Comparison of ENCODE assay signal across 2 cellular contexts in the genomic region with DNA sequence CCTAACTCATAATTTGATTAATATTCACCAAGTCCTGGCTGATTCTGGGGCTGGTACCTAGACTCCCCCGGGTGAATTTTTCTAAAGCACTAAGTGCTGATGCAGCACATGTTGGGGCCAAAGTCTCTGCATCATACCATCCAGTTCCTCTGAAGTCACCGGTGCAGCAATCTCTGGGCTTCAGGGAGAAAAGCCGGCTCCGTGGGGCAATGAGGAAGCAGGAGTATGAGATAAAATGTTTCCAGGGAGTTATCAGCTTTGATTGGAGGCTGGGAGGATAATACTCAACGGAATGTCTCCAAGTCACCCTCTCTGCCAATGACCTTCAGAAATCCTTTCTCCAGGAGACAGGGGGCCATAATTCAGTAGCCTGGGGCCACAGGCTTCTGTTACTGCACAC.
TF ChIP-seq lines count a peak whose summit lies in the region.

No MANE protein-coding gene starts in this region.

TF ChIP-seq in IMR-90, 13 proteins besides CTCF, POLR2A, EP300 and RAD21:
- TF ChIP-seq MAZ (IDR thresholded peaks at IDR 0.05; ENCODE audit: borderline replicate concordance, low read depth, low read length) = no peak
- peak; percentile 23; the same call in 1 of the 2 replicates for TF ChIP-seq MAFK (IDR thresholded peaks at IDR 0.05; ENCODE audit: low read depth, low read length)
TF ChIP-seq in IMR-90: peak in this region for 1.

TF ChIP-seq in liver, 16 proteins besides CTCF, POLR2A, EP300 and RAD21:
- TF ChIP-seq FOXA1 (IDR thresholded peaks at IDR 0.05) = no peak
- TF ChIP-seq, protein P1, sequence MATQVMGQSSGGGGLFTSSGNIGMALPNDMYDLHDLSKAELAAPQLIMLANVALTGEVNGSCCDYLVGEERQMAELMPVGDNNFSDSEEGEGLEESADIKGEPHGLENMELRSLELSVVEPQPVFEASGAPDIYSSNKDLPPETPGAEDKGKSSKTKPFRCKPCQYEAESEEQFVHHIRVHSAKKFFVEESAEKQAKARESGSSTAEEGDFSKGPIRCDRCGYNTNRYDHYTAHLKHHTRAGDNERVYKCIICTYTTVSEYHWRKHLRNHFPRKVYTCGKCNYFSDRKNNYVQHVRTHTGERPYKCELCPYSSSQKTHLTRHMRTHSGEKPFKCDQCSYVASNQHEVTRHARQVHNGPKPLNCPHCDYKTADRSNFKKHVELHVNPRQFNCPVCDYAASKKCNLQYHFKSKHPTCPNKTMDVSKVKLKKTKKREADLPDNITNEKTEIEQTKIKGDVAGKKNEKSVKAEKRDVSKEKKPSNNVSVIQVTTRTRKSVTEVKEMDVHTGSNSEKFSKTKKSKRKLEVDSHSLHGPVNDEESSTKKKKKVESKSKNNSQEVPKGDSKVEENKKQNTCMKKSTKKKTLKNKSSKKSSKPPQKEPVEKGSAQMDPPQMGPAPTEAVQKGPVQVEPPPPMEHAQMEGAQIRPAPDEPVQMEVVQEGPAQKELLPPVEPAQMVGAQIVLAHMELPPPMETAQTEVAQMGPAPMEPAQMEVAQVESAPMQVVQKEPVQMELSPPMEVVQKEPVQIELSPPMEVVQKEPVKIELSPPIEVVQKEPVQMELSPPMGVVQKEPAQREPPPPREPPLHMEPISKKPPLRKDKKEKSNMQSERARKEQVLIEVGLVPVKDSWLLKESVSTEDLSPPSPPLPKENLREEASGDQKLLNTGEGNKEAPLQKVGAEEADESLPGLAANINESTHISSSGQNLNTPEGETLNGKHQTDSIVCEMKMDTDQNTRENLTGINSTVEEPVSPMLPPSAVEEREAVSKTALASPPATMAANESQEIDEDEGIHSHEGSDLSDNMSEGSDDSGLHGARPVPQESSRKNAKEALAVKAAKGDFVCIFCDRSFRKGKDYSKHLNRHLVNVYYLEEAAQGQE (IDR thresholded peaks at IDR 0.05) = no peak
- TF ChIP-seq TAF1 (conservative IDR thresholded peaks at IDR 0.05) = no peak
- peak; percentile 59 for TF ChIP-seq HNF4G (IDR thresholded peaks at IDR 0.05)
- TF ChIP-seq, protein P2, sequence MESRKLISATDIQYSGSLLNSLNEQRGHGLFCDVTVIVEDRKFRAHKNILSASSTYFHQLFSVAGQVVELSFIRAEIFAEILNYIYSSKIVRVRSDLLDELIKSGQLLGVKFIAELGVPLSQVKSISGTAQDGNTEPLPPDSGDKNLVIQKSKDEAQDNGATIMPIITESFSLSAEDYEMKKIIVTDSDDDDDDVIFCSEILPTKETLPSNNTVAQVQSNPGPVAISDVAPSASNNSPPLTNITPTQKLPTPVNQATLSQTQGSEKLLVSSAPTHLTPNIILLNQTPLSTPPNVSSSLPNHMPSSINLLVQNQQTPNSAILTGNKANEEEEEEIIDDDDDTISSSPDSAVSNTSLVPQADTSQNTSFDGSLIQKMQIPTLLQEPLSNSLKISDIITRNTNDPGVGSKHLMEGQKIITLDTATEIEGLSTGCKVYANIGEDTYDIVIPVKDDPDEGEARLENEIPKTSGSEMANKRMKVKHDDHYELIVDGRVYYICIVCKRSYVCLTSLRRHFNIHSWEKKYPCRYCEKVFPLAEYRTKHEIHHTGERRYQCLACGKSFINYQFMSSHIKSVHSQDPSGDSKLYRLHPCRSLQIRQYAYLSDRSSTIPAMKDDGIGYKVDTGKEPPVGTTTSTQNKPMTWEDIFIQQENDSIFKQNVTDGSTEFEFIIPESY (IDR thresholded peaks at IDR 0.05) = no peak
- TF ChIP-seq RXRA (IDR thresholded peaks at IDR 0.05) = peak in 1 of 2 donors; percentile 37
- no peak for TF ChIP-seq JUND (IDR thresholded peaks at IDR 0.05)
- TF ChIP-seq, protein P3, sequence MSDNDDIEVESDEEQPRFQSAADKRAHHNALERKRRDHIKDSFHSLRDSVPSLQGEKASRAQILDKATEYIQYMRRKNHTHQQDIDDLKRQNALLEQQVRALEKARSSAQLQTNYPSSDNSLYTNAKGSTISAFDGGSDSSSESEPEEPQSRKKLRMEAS (IDR thresholded peaks at IDR 0.05) = no peak
- TF ChIP-seq FOXA2 (IDR thresholded peaks at IDR 0.05) = no peak
- TF ChIP-seq YY1 (IDR thresholded peaks at IDR 0.05) = no peak
- no peak for TF ChIP-seq NR2F2 (IDR thresholded peaks at IDR 0.05)
- TF ChIP-seq, protein P4, sequence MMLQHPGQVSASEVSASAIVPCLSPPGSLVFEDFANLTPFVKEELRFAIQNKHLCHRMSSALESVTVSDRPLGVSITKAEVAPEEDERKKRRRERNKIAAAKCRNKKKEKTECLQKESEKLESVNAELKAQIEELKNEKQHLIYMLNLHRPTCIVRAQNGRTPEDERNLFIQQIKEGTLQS (IDR thresholded peaks at IDR 0.05) = no peak
- TF ChIP-seq HNF4A (conservative IDR thresholded peaks at IDR 0.05) = peak; percentile 49 to 84
- TF ChIP-seq GABPA (IDR thresholded peaks at IDR 0.05 in 1 of 2, conservative IDR thresholded peaks at IDR 0.05 in 1 of 2) = no peak
- no peak for TF ChIP-seq EGR1 (IDR thresholded peaks at IDR 0.05; ENCODE audit: low read depth in 2 of 2)
- peak; percentile 35 for TF ChIP-seq SP1 (IDR thresholded peaks at IDR 0.05)
